11 cellular contexts compared by ENCODE assay signal in genomic region chr4:188781655-188782054, GRCh38.
DNase-seq lines count a peak whose midpoint lies in the region; ATAC-seq, FAIRE-seq and TF ChIP-seq lines count a peak whose summit lies in the region.
"Had no signal": no experiment of that assay in that cellular context is flagged by ENCODE, and none has a peak within 500 bp of the region (broad histone marks: within the 10 kb centered on the region; RNA-seq: fewer than 3 reads in every experiment).

No MANE protein-coding gene starts in this region.

- POLR2A ChIA-PET in A549 (lab: Yijun Ruan, JAX): no interaction called here

- TF ChIP-seq CTCF in A549 (IDR thresholded peaks at IDR 0.05) (peak; percentile 14; the same call in 1 of the 3 replicates), HFF-Myc (IDR thresholded peaks at IDR 0.05; ENCODE audit: low read depth, low read length, missing control alignments) (peak; percentile 58), WERI-Rb-1 (IDR thresholded peaks at IDR 0.05; ENCODE audit: low read depth, low read length) (peak; percentile 35)

- TF ChIP-seq POLR2A in A549 (IDR thresholded peaks at IDR 0.05; ENCODE audit: low read length): no peak

- DNase-seq in A549 (ENCODE audit: low read depth in 1 of 2, low spot score in 1 of 2) (peak; percentile 2 to 20), HFF-Myc (ENCODE audit: extremely low read depth, low read depth) (no peak), WERI-Rb-1 (peak; percentile 19), iris pigment epithelial cell (ENCODE audit: low read depth) (peak; percentile 37), NCI-H774 (lab: John Stamatoyannopoulos, UW) (no peak), left colon (no peak)
- DNase-seq: activated gamma-delta T cell; CD8-positive, alpha-beta memory T cell; T-helper 1 cell had no signal

- CTCF ChIA-PET in A549 (lab: Yijun Ruan, JAX): interaction anchor here (0.7 to 1.4 kb wide), 2 partner anchors 10 to 113 kb away, joined by 3 read pairs; no protein-coding TSS in a partner anchor

- no peak for TF ChIP-seq EP300 in A549 (IDR thresholded peaks at IDR 0.05)

- H3K4me3 ChIP-seq in A549 (no peak overlapping the region), HFF-Myc (replicated peaks; ENCODE audit: low read depth, low read length) (no peak overlapping the region), WERI-Rb-1 (ENCODE audit: low read depth, low read length) (no peak overlapping the region)

- peaks cover 85% of the 10 kb centered on the region for H3K27me3 ChIP-seq in WERI-Rb-1 (ENCODE audit: insufficient read depth, low read depth, severe bottlenecking)

- intact Hi-C loops in left colon (cut with DNase I, micrococcal nuclease): no loop called here

- no peak for FAIRE-seq in A549 (lab: Jason Lieb, UNC)

- WGBS in A549 (ENCODE audit: missing lambda C conversion rate): 45% methylated on average over 3 of the region's 3 CpGs

- ATAC-seq in A549 (peak; percentile 47 to 50; a peak in 2 of 6 replicates), HG03045 (IDR thresholded peaks at IDR 0.05; ENCODE audit: unreplicated experiment) (no peak), HG02642 (IDR thresholded peaks at IDR 0.05; ENCODE audit: poor library complexity, unreplicated experiment) (no peak), left colon (no peak)

- H3K9me3 ChIP-seq in A549 (no peaks in the 10 kb centered on the region), WERI-Rb-1 (ENCODE audit: severe bottlenecking) (no peaks in the 10 kb centered on the region)

- H3K36me3 ChIP-seq in WERI-Rb-1: no peaks in the 10 kb centered on the region

- 0 out of 5 replicates have a peak, but pooled peaks of 1 of the 2 experiments have one; percentile 16 for TF ChIP-seq RAD21 in A549 (conservative IDR thresholded peaks at IDR 0.05 in 1 of 2, IDR thresholded peaks at IDR 0.05 in 1 of 2)

- H3K4me2 ChIP-seq in A549: no peak overlapping the region

- no peaks in the 10 kb centered on the region for H3K4me1 ChIP-seq in A549

- H3K27ac ChIP-seq in A549 (no peak overlapping the region), WERI-Rb-1 (no peak overlapping the region)

TF ChIP-seq in A549, 52 proteins besides CTCF, POLR2A, EP300 and RAD21:
- TF ChIP-seq SREBF2 (IDR thresholded peaks at IDR 0.05) (no peak), BHLHE40 (IDR thresholded peaks at IDR 0.05; ENCODE audit: low read depth, low read length) (no peak)

Comparison
In these comparisons a context has a peak if more than half of its experiments do, and no peak if none do; other contexts are left out.
1. ATAC-seq: peak in A549 (2 of 2); none in HG03045 (single experiment), HG02642 (single experiment) and left colon (single experiment).
2. DNase-seq: peak in A549 (2 of 2), WERI-Rb-1 (single experiment) and iris pigment epithelial cell (single experiment); none in HFF-Myc (single experiment), NCI-H774 (single experiment) and left colon (0 of 2).
3. Peak in every context shown above with its lines, with median percentiles within 50 percentile points of each other: CTCF ChIP-seq.